In genomic region chr18:58013241-58014211, GRCh38 we compare ENCODE assay signal across 12 cellular contexts. TPM values are rescaled to one million over a fixed set of nuclear protein-coding genes. Genes with fewer than 3 reads are reported as not detected.
DNase-seq lines count a peak whose midpoint lies in the region; ATAC-seq and TF ChIP-seq lines count a peak whose summit lies in the region.
"Had no signal": no experiment of that assay in that cellular context is flagged by ENCODE, and none has a peak within 500 bp of the region (broad histone marks: within the 10 kb centered on the region; RNA-seq: fewer than 3 reads in every experiment).

No MANE protein-coding gene starts in this region.

- no peak for ATAC-seq in activated T-cell treated with anti-CD3 and anti-CD28 coated beads, Interleukin-2, amount 50 U/mL, for 72 hours (replicated peaks in 1 of 2)
- ATAC-seq in gastrocnemius medialis = no peak

- TF ChIP-seq POLR2A in gastrocnemius medialis (IDR thresholded peaks at IDR 0.05) = no peak

- H3K27me3 Mint-ChIP-seq in endodermal cell (ENCODE audit: insufficient read depth) (peaks cover 4% of the 10 kb centered on the region), nephron (ENCODE audit: low read depth) (peaks cover 4% of the 10 kb centered on the region)
- H3K27me3 Mint-ChIP-seq in activated T-cell treated with anti-CD3 and anti-CD28 coated beads, Interleukin-2, amount 50 U/mL, for 72 hours (ENCODE audit: low read depth) = peaks cover 6% of the 10 kb centered on the region

- TF ChIP-seq CTCF in endodermal cell (conservative IDR thresholded peaks at IDR 0.05) = no peak
- no peak for TF ChIP-seq CTCF in nephron (IDR thresholded peaks at IDR 0.05; ENCODE audit: unreplicated experiment in 3 of 3)
- no peak for TF ChIP-seq CTCF in gastrocnemius medialis (IDR thresholded peaks at IDR 0.05 in 4 of 5, conservative IDR thresholded peaks at IDR 0.05 in 1 of 5)

- H3K36me3 Mint-ChIP-seq in endodermal cell (ENCODE audit: low read depth) = no peaks in the 10 kb centered on the region
- peaks cover 7% of the 10 kb centered on the region for H3K36me3 Mint-ChIP-seq in nephron (ENCODE audit: low read depth)
- peaks cover 0 to 3% of the 10 kb centered on the region in 2 donors for H3K36me3 Mint-ChIP-seq in activated T-cell treated with anti-CD3 and anti-CD28 coated beads, Interleukin-2, amount 50 U/mL, for 72 hours (ENCODE audit: insufficient read depth in 2 of 2)
- H3K36me3 Mint-ChIP-seq: CD4-positive, alpha-beta memory T cell had no signal

- intact Hi-C loops in gastrocnemius medialis (cut with DNase I; ENCODE audit: low total_unique reads) = loop anchor here (5.0 kb wide), 1 partner anchor 41 kb away; no protein-coding TSS in a partner anchor

- H3K27ac ChIP-seq in endodermal cell (ENCODE audit: low read depth, low read length) (no peak overlapping the region), gastrocnemius medialis (no peak overlapping the region)

- H3K4me3 Mint-ChIP-seq in endodermal cell (no peak overlapping the region), nephron (no peak overlapping the region)
- no peak overlapping the region for H3K4me3 Mint-ChIP-seq in activated T-cell treated with anti-CD3 and anti-CD28 coated beads, Interleukin-2, amount 50 U/mL, for 72 hours
- H3K4me3 Mint-ChIP-seq: CD4-positive, alpha-beta memory T cell had no signal

- H3K9me3 ChIP-seq in endodermal cell (ENCODE audit: control insufficient read depth, low read length) (peaks cover 37% of the 10 kb centered on the region), gastrocnemius medialis (no peaks in the 10 kb centered on the region)

- H3K27ac Mint-ChIP-seq in endodermal cell (peak overlapping the region; percentile 74), nephron (peak overlapping the region; percentile 60 to 97 (median 72))
- no peak overlapping the region for H3K27ac Mint-ChIP-seq in activated T-cell treated with anti-CD3 and anti-CD28 coated beads, Interleukin-2, amount 50 U/mL, for 72 hours
- H3K27ac Mint-ChIP-seq: CD4-positive, alpha-beta memory T cell had no signal

- no peaks in the 10 kb centered on the region for H3K27me3 ChIP-seq in endodermal cell (ENCODE audit: control insufficient read depth, insufficient read depth, low read length, poor library complexity, severe bottlenecking)
- H3K27me3 ChIP-seq in gastrocnemius medialis = no peaks in the 10 kb centered on the region

- DNase-seq in GM03348 (ENCODE audit: low spot score) = peak; percentile 21
- peak; percentile 56 for DNase-seq in NCI-H146 (lab: John Stamatoyannopoulos, UW)
- DNase-seq in endodermal cell = no peak
- DNase-seq in activated T-cell treated with anti-CD3 and anti-CD28 coated beads, Interleukin-2, amount 50 U/mL, for 72 hours = no peak
- no peak for DNase-seq in NCI-H1092 treated with DMSO at 0.1 percent for 48 hours (lab: John Stamatoyannopoulos, UW)
- no peak for DNase-seq in gastrocnemius medialis
- no peak for DNase-seq in activated CD4-positive, alpha-beta T cell treated with anti-CD3 and anti-CD28 coated beads for 48 hours
- DNase-seq: CD4-positive, alpha-beta memory T cell; hypothalamus; NK-92 treated with Interleukin-12 subunit alpha and Interleukin-12 subunit beta, amount 100 ng/mL, for 24 hours had no signal

- peaks cover 9% of the 10 kb centered on the region for H3K4me1 ChIP-seq in endodermal cell (ENCODE audit: control insufficient read depth, insufficient read depth, low read length)
- H3K4me1 ChIP-seq in gastrocnemius medialis = no peaks in the 10 kb centered on the region

- peaks cover 30% of the 10 kb centered on the region for H3K9me3 Mint-ChIP-seq in endodermal cell
- H3K9me3 Mint-ChIP-seq in nephron = peaks cover 17% of the 10 kb centered on the region
- H3K9me3 Mint-ChIP-seq in activated T-cell treated with anti-CD3 and anti-CD28 coated beads, Interleukin-2, amount 50 U/mL, for 72 hours = peaks cover 2 to 3% of the 10 kb centered on the region in 2 donors

- WGBS in endodermal cell (ENCODE audit: insufficient coverage in 1 of 2, insufficient read length in 1 of 2), 2 experiments = 53 to 73% methylated on average over 1 to 6 of the region's 8 CpGs

- H3K4me3 ChIP-seq in endodermal cell (ENCODE audit: low read length) (peak overlapping the region; percentile 5), gastrocnemius medialis (no peak overlapping the region)
- H3K4me3 ChIP-seq: smooth muscle cell had no signal

- H3K36me3 ChIP-seq in endodermal cell (ENCODE audit: control insufficient read depth, insufficient read depth, low read length) = no peaks in the 10 kb centered on the region
- no peaks in the 10 kb centered on the region for H3K36me3 ChIP-seq in gastrocnemius medialis

- in situ Hi-C loops in gastrocnemius medialis (cut with MboI; ENCODE audit: low sequenced_read_pairs in 4 of 4) = no loop called here

- H3K9ac ChIP-seq in endodermal cell (ENCODE audit: extremely low read depth, low read length, poor library complexity, severe bottlenecking) = peak overlapping the region; percentile 0

- H3K4me1 Mint-ChIP-seq in endodermal cell = peaks cover 15% of the 10 kb centered on the region
- no peaks in the 10 kb centered on the region for H3K4me1 Mint-ChIP-seq in nephron
- H3K4me1 Mint-ChIP-seq in activated T-cell treated with anti-CD3 and anti-CD28 coated beads, Interleukin-2, amount 50 U/mL, for 72 hours (ENCODE audit: low read depth) = no peaks in the 10 kb centered on the region
- H3K4me1 Mint-ChIP-seq: CD4-positive, alpha-beta memory T cell had no signal

RNA-seq across cellular contexts. Expression of gene NEDD4L, which starts 30.5 kb away (rescaled TPM):
- total RNA-seq in endodermal cell (10 to 100 TPM; 70.5 to 75.3 TPM), gastrocnemius medialis (10 to 100 TPM; 27.4 to 81.5 (median 51.5) TPM)
- polyA plus RNA-seq in endodermal cell (2013, experiment 1 of 2) = 43.2 TPM
- 35.7 TPM for polyA plus RNA-seq in endodermal cell (2013, experiment 2 of 2)
- total RNA-seq in activated T-cell treated with anti-CD3 and anti-CD28 coated beads, Interleukin-2, amount 50 U/mL, for 72 hours = 1 to 10 TPM; 5.0 to 7.3 TPM

Comparison
In these comparisons a context has a peak if more than half of its experiments do, and no peak if none do; other contexts are left out.
1. DNase-seq: peak in GM03348 (single experiment) and NCI-H146 (single experiment); none in endodermal cell (single experiment), activated T-cell treated with anti-CD3 and anti-CD28 coated beads, Interleukin-2, amount 50 U/mL, for 72 hours (0 of 2), NCI-H1092 treated with DMSO at 0.1 percent for 48 hours (single experiment), gastrocnemius medialis (0 of 2) and activated CD4-positive, alpha-beta T cell treated with anti-CD3 and anti-CD28 coated beads for 48 hours (single experiment).